In genomic region chr16:68328151-68328859, GRCh38 we compare ENCODE assay signal across 8 cellular contexts. TPM values are rescaled to one million over a fixed set of nuclear protein-coding genes. Genes with fewer than 3 reads are reported as not detected.
A peak's percentile ranks its signal among the peaks of the same experiment; 100 is the strongest.
DNase-seq lines count a peak whose midpoint lies in the region; ATAC-seq and TF ChIP-seq lines count a peak whose summit lies in the region.

No MANE protein-coding gene starts in this region.

- peaks cover 25% of the 10 kb centered on the region for H3K36me3 Mint-ChIP-seq in activated CD8-positive, alpha-beta memory T cell treated with anti-CD3 and anti-CD28 coated beads, Interleukin-2, amount 10 ng/mL, durations not matched to agents 7 days and 5 days
- H3K36me3 Mint-ChIP-seq in endodermal cell (ENCODE audit: low read depth) (peaks cover 35% of the 10 kb centered on the region), mesothelial cell of epicardium (peaks cover 15% of the 10 kb centered on the region)

- no peaks in the 10 kb centered on the region for H3K9me3 ChIP-seq in endodermal cell (ENCODE audit: control insufficient read depth, low read length)

- 45 to 63% methylated on average over 8 to 13 of the region's 13 CpGs for WGBS in endodermal cell (ENCODE audit: insufficient coverage in 1 of 2, insufficient read length in 1 of 2), 2 experiments

- H3K4me3 Mint-ChIP-seq in activated CD8-positive, alpha-beta memory T cell treated with anti-CD3 and anti-CD28 coated beads, Interleukin-2, amount 10 ng/mL, durations not matched to agents 7 days and 5 days = no peak overlapping the region
- H3K4me3 Mint-ChIP-seq in endodermal cell (no peak overlapping the region), mesothelial cell of epicardium (peak overlapping the region; percentile 7)

- H3K9me3 Mint-ChIP-seq in activated CD8-positive, alpha-beta memory T cell treated with anti-CD3 and anti-CD28 coated beads, Interleukin-2, amount 10 ng/mL, durations not matched to agents 7 days and 5 days (ENCODE audit: low read depth) = no peaks in the 10 kb centered on the region
- H3K9me3 Mint-ChIP-seq in endodermal cell (no peaks in the 10 kb centered on the region), mesothelial cell of epicardium (no peaks in the 10 kb centered on the region)

- no peaks in the 10 kb centered on the region for H3K27me3 ChIP-seq in endodermal cell (ENCODE audit: control insufficient read depth, insufficient read depth, low read length, poor library complexity, severe bottlenecking)

- DNase-seq in AG09309 (ENCODE audit: low read depth) (peak; percentile 62), HT1080 (ENCODE audit: low read depth) (peak; percentile 72), NOMO-1 treated with DMSO at 0.1 percent for 48 hours (lab: John Stamatoyannopoulos, UW; ENCODE audit: unreplicated experiment) (peak; percentile 76), endodermal cell (peak; percentile 97), mesothelial cell of epicardium (ENCODE audit: low spot score in 2 of 2, unreplicated experiment in 2 of 2) (peak; percentile 62 to 85)
- DNase-seq in activated CD8-positive, alpha-beta memory T cell treated with anti-CD3 and anti-CD28 coated beads, Interleukin-2, amount 10 ng/mL, durations not matched to agents 7 days and 5 days = peak; percentile 86
- DNase-seq in stimulated activated CD8-positive, alpha-beta memory T cell treated with anti-CD3 and anti-CD28 coated beads, Interleukin-4, amount 100 ng/mL, for 1 hour (ENCODE audit: low read depth in 2 of 2, low spot score in 1 of 2) = peak; percentile 48 to 58

- H3K36me3 ChIP-seq in endodermal cell (ENCODE audit: control insufficient read depth, insufficient read depth, low read length) = peaks cover 54% of the 10 kb centered on the region

- H3K4me1 ChIP-seq in endodermal cell (ENCODE audit: control insufficient read depth, insufficient read depth, low read length) = peaks cover 13% of the 10 kb centered on the region

- H3K27ac Mint-ChIP-seq in activated CD8-positive, alpha-beta memory T cell treated with anti-CD3 and anti-CD28 coated beads, Interleukin-2, amount 10 ng/mL, durations not matched to agents 7 days and 5 days = no peak overlapping the region
- H3K27ac Mint-ChIP-seq in endodermal cell (peak overlapping the region; percentile 86), mesothelial cell of epicardium (peak overlapping the region; percentile 97)

- H3K4me3 ChIP-seq in AG09309 (ENCODE audit: control insufficient read depth, low read depth, low read length) (no peak overlapping the region), endodermal cell (ENCODE audit: low read length) (peak overlapping the region; percentile 63)

- H3K9ac ChIP-seq in endodermal cell (ENCODE audit: extremely low read depth, low read length, poor library complexity, severe bottlenecking) = peak overlapping the region; percentile 43

- peak overlapping the region; percentile 26 for H3K27ac ChIP-seq in endodermal cell (ENCODE audit: low read depth, low read length)

- peaks cover 26% of the 10 kb centered on the region for H3K4me1 Mint-ChIP-seq in activated CD8-positive, alpha-beta memory T cell treated with anti-CD3 and anti-CD28 coated beads, Interleukin-2, amount 10 ng/mL, durations not matched to agents 7 days and 5 days
- H3K4me1 Mint-ChIP-seq in endodermal cell (peaks cover 11% of the 10 kb centered on the region), mesothelial cell of epicardium (peaks cover 34% of the 10 kb centered on the region)

- peak; percentile 93 for TF ChIP-seq CTCF in AG09309 (IDR thresholded peaks at IDR 0.05; ENCODE audit: control insufficient read depth, insufficient read depth, low read depth, low read length, missing control alignments)
- peak; percentile 94 for TF ChIP-seq CTCF in endodermal cell (conservative IDR thresholded peaks at IDR 0.05)
- peak; percentile 72 for TF ChIP-seq CTCF in mesothelial cell of epicardium (IDR thresholded peaks at IDR 0.05; ENCODE audit: unreplicated experiment)

- peak; percentile 63 for ATAC-seq in GM18870 (IDR thresholded peaks at IDR 0.05; ENCODE audit: unreplicated experiment)
- peak; percentile 97 for ATAC-seq in activated CD8-positive, alpha-beta memory T cell treated with anti-CD3 and anti-CD28 coated beads, Interleukin-2, amount 10 ng/mL, durations not matched to agents 7 days and 5 days

- no peaks in the 10 kb centered on the region for H3K27me3 Mint-ChIP-seq in activated CD8-positive, alpha-beta memory T cell treated with anti-CD3 and anti-CD28 coated beads, Interleukin-2, amount 10 ng/mL, durations not matched to agents 7 days and 5 days
- H3K27me3 Mint-ChIP-seq in endodermal cell (ENCODE audit: insufficient read depth) (no peaks in the 10 kb centered on the region), mesothelial cell of epicardium (ENCODE audit: low read depth) (no peaks in the 10 kb centered on the region)

- CTCF ChIA-PET in activated CD8-positive, alpha-beta memory T cell treated with anti-CD3 and anti-CD28 coated beads, Interleukin-2, amount 10 ng/mL, durations not matched to agents 7 days and 5 days (lab: Charles Lee) = interaction anchor here (0.6 to 21.5 kb wide), 34 partner anchors 9 to 210 kb away, joined by 3 to 451 read pairs (median 4); partner anchors contain the start of genes PLA2G15, PRMT7, SLC7A6 and SLC7A6OS

RNA-seq across cellular contexts. Expression of gene PRMT7, which starts 17.5 kb away (rescaled TPM):
- 40.4 and 41.5 TPM in 2 replicates for total RNA-seq in HT1080 (2014; rRNA removed; shearing (Covaris generic))
- 26.8 and 29.7 TPM in 2 replicates for polyA plus RNA-seq in HT1080 (2015; cell fraction: cytosol; rRNA removed)
- polyA plus RNA-seq in HT1080 (2015; cell fraction: nucleus; rRNA removed) = 135 and 150 TPM in 2 replicates
- 10 to 100 TPM; 60.9 to 73.9 TPM for total RNA-seq in activated CD8-positive, alpha-beta memory T cell treated with anti-CD3 and anti-CD28 coated beads, Interleukin-2, amount 10 ng/mL, durations not matched to agents 7 days and 5 days
- 10 to 100 TPM; 63.9 to 68.5 TPM for total RNA-seq in endodermal cell
- 41.9 TPM for polyA plus RNA-seq in endodermal cell (2013, experiment 1 of 2)
- polyA plus RNA-seq in endodermal cell (2013, experiment 2 of 2) = 41.1 TPM
- total RNA-seq in mesothelial cell of epicardium = 69.7 to 77.9 TPM (median 71.8 TPM) in 3 replicates

RNA-seq across cellular contexts. Expression of gene SLC7A6OS, which starts 17.6 kb away (rescaled TPM):
- 12.5 and 15.3 TPM in 2 replicates for total RNA-seq in HT1080 (2014; rRNA removed; shearing (Covaris generic))
- 7.0 and 8.8 TPM in 2 replicates for polyA plus RNA-seq in HT1080 (2015; cell fraction: cytosol; rRNA removed)
- polyA plus RNA-seq in HT1080 (2015; cell fraction: nucleus; rRNA removed) = 12.9 and 15.6 TPM in 2 replicates
- total RNA-seq in activated CD8-positive, alpha-beta memory T cell treated with anti-CD3 and anti-CD28 coated beads, Interleukin-2, amount 10 ng/mL, durations not matched to agents 7 days and 5 days = 10 to 100 TPM; 29.8 to 30.8 TPM
- total RNA-seq in endodermal cell (10 to 100 TPM; 22.5 to 26.0 TPM), mesothelial cell of epicardium (20.4 to 23.3 TPM (median 22.7 TPM) in 3 replicates)
- polyA plus RNA-seq in endodermal cell (2013, experiment 1 of 2) = 20.1 TPM
- 19.2 TPM for polyA plus RNA-seq in endodermal cell (2013, experiment 2 of 2)
